ENCODE assay signal across 8 cellular contexts in the genomic region with DNA sequence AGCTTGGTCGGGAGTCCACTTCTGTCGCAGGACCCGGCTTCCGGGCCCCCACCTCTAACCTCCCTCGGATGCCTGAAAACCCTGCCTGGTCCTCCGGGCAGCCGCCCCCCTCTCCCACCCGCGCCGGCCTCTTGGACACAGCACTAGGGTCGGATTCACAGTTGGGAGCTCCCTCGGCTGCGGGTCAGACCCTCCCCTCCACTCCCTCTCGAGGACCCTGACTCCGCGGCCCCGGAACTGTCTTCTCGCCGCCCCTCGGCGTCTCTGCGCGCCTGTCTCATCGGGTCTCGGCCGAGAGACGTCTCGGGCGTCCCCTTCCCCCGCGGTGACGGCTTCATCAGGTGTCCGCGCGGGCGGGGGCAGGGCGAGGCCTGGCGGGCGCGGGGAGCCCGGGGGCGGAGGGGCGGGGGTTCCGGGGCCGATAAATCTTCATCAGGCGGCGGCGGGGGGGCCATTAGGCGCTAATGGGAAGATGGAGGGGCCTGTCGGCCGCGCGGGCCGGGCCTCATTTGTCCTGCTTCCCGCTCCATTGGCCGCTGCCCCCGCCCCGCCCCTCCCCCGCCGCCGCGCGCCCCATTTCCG.
DNase-seq lines count a peak whose midpoint lies in the region; ATAC-seq lines count a peak whose summit lies in the region.

No MANE protein-coding gene starts in this region.

- H3K27ac Mint-ChIP-seq in stimulated activated memory B cell treated with anti-CD40 and anti-IgM and Interleukin-4, amounts not matched to agents 10 μg/mL and 1 μg/mL and 100 μg/mL, for 72 hours: peak overlapping the region; percentile 96

- peak; percentile 66 for ATAC-seq in stimulated activated memory B cell treated with anti-CD40 and anti-IgM and Interleukin-4, amounts not matched to agents 10 μg/mL and 1 μg/mL and 100 μg/mL, for 72 hours

- H3K4me3 Mint-ChIP-seq in stimulated activated memory B cell treated with anti-CD40 and anti-IgM and Interleukin-4, amounts not matched to agents 10 μg/mL and 1 μg/mL and 100 μg/mL, for 72 hours: peak overlapping the region; percentile 89

- DNase-seq in COR-L47 (lab: John Stamatoyannopoulos, UW) (peak; percentile 54), NCI-H2196 treated with DMSO at 0.1 percent for 48 hours (lab: John Stamatoyannopoulos, UW; ENCODE audit: unreplicated experiment) (peak; percentile 46), iPS-NIHi7 (ENCODE audit: extremely low spot score) (peak; percentile 42), NCI-H2029 treated with DMSO at 0.1 percent for 48 hours (lab: John Stamatoyannopoulos, UW) (no peak), cortex of kidney (lab: John Stamatoyannopoulos, UW) (no peak), LoVo (ENCODE audit: low spot score) (no peak)
- DNase-seq in activated naive CD4-positive, alpha-beta T cell treated with Interleukin-2 at 50 U/mL for 16 hours: peak; percentile 55

- peaks cover 8% of the 10 kb centered on the region for H3K27me3 Mint-ChIP-seq in stimulated activated memory B cell treated with anti-CD40 and anti-IgM and Interleukin-4, amounts not matched to agents 10 μg/mL and 1 μg/mL and 100 μg/mL, for 72 hours

- no peaks in the 10 kb centered on the region for H3K36me3 Mint-ChIP-seq in stimulated activated memory B cell treated with anti-CD40 and anti-IgM and Interleukin-4, amounts not matched to agents 10 μg/mL and 1 μg/mL and 100 μg/mL, for 72 hours

- H3K9me3 Mint-ChIP-seq in stimulated activated memory B cell treated with anti-CD40 and anti-IgM and Interleukin-4, amounts not matched to agents 10 μg/mL and 1 μg/mL and 100 μg/mL, for 72 hours: no peaks in the 10 kb centered on the region

- H3K4me1 Mint-ChIP-seq in stimulated activated memory B cell treated with anti-CD40 and anti-IgM and Interleukin-4, amounts not matched to agents 10 μg/mL and 1 μg/mL and 100 μg/mL, for 72 hours: peaks cover 64% of the 10 kb centered on the region

Comparison
In these comparisons a context has a peak if more than half of its experiments do, and no peak if none do; other contexts are left out.
1. DNase-seq: peak in COR-L47 (single experiment), NCI-H2196 treated with DMSO at 0.1 percent for 48 hours (single experiment), activated naive CD4-positive, alpha-beta T cell treated with Interleukin-2 at 50 U/mL for 16 hours (single experiment) and iPS-NIHi7 (single experiment); none in NCI-H2029 treated with DMSO at 0.1 percent for 48 hours (single experiment), cortex of kidney (single experiment) and LoVo (single experiment).